Comparison of ENCODE assay signal across 8 cellular contexts in the genomic region with DNA sequence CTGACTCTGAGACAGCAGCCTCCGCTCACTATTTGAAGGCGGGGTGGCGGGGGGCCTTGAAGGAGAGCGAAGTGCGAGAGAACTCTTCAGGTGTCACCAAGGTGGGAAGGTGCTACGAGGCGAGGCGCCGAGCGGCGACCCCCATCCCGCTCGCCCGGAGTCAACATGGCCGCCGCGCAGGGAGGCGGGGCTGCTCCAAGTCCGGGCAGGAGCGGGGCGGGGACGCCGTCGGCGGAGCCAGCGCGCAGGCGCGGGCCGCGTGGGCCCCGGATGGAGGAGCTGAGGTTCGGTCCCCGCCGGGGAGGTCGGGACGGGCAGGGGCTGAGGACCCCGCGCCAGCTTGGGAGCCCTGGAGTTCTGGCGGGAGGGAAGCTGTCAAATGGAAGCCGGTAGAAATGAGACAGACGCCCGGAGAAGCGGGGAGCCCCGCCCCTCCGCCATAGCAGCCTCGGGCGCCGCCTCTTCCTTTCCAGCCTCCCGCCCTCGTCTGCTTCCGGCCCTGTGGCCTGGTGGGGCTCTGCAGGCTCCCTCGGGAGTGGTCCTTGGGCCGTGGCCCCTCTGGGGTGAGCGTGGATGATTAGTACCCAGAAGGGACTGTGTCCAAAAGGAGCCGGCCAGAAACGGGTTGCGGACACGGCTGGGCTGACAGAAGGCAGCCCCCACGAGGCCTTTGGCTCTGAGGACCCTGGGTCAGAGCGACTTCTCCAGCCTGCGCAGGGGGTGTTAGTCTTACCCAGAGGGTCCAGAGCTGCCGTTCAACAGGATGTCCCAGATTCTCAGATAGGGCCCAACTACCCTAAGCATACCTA. TPM values are rescaled to one million over a fixed set of nuclear protein-coding genes. Genes with fewer than 3 reads are reported as not detected.
A peak's percentile ranks its signal among the peaks of the same experiment; 100 is the strongest.
DNase-seq lines count a peak whose midpoint lies in the region; ATAC-seq and TF ChIP-seq lines count a peak whose summit lies in the region.

A gene (plus strand): TSS at position 245 of the 809 bp plus-strand sequence. CDS start 2,866 bp downstream, outside the sequence.

- peaks cover 28% of the 10 kb centered on the region for H3K36me3 Mint-ChIP-seq in dendritic cell treated with granulocyte-macrophage colony-stimulating factor and Interleukin-4, amounts not matched to agents 40 ng/mL and 50 ng/mL, for 4 days (ENCODE audit: low read depth)

- H3K4me3 ChIP-seq in BLaER1: peak within 1 kb of the TSS; percentile 75
- peak within 1 kb of the TSS; percentile 65 to 84 (median 76) for H3K4me3 ChIP-seq in right lobe of liver

- peak; percentile 80 for TF ChIP-seq POLR2A in right lobe of liver (IDR thresholded peaks at IDR 0.05)

- H3K4me1 ChIP-seq in BLaER1: peaks cover 83% of the 10 kb centered on the region
- peaks cover 0 to 46% (median 24%) of the 10 kb centered on the region in 4 donors for H3K4me1 ChIP-seq in right lobe of liver

- H3K27ac Mint-ChIP-seq in dendritic cell treated with granulocyte-macrophage colony-stimulating factor and Interleukin-4, amounts not matched to agents 40 ng/mL and 50 ng/mL, for 4 days: peak within 1 kb of the TSS; percentile 99

- H3K27me3 ChIP-seq in BLaER1: no peaks in the 10 kb centered on the region
- no peaks in the 10 kb centered on the region for H3K27me3 ChIP-seq in right lobe of liver

- peak; percentile 85 for DNase-seq in GM19240 (ENCODE audit: insufficient read length, low spot score)
- peak; percentile 89 for DNase-seq in NCI-H69 (lab: John Stamatoyannopoulos, UW)
- peak; percentile 83 for DNase-seq in activated CD4-positive, alpha-beta T cell treated with anti-CD3 and anti-CD28 coated beads, Interleukin-2, amount 50 U/mL, for 1 hour
- DNase-seq in right lobe of liver: peak; percentile 90 to 91 (median 90)
- DNase-seq in stimulated activated CD4-positive, alpha-beta T cell treated with anti-CD3 and anti-CD28 coated beads, Interleukin-4, amount 100 ng/mL, for 4 hours: peak; percentile 84 to 89

- H3K27me3 Mint-ChIP-seq in dendritic cell treated with granulocyte-macrophage colony-stimulating factor and Interleukin-4, amounts not matched to agents 40 ng/mL and 50 ng/mL, for 4 days: no peaks in the 10 kb centered on the region

- WGBS in right lobe of liver (ENCODE audit: insufficient coverage, low coverage, low lambda C conversion rate, missing lambda C conversion rate): 0% methylated on average over 17 of the region's 63 CpGs

- peak within 1 kb of the TSS; percentile 98 for H3K27ac ChIP-seq in BLaER1
- peak within 1 kb of the TSS; percentile 97 to 100 (median 100) for H3K27ac ChIP-seq in right lobe of liver

- no peaks in the 10 kb centered on the region for H3K9me3 ChIP-seq in BLaER1
- H3K9me3 ChIP-seq in right lobe of liver: no peaks in the 10 kb centered on the region

- H3K4me3 Mint-ChIP-seq in dendritic cell treated with granulocyte-macrophage colony-stimulating factor and Interleukin-4, amounts not matched to agents 40 ng/mL and 50 ng/mL, for 4 days: peak within 1 kb of the TSS; percentile 98

- peak in 2 of 4 donors; percentile 8 to 26 for TF ChIP-seq CTCF in right lobe of liver (IDR thresholded peaks at IDR 0.05)

- H3K9ac ChIP-seq in BLaER1: peak within 1 kb of the TSS; percentile 95

- no peaks in the 10 kb centered on the region for H4K20me1 ChIP-seq in BLaER1

- H3K4me2 ChIP-seq in BLaER1: peak within 1 kb of the TSS; percentile 98

- H3K4me1 Mint-ChIP-seq in dendritic cell treated with granulocyte-macrophage colony-stimulating factor and Interleukin-4, amounts not matched to agents 40 ng/mL and 50 ng/mL, for 4 days (ENCODE audit: low read depth): peaks cover 83% of the 10 kb centered on the region

- H3K36me3 ChIP-seq in BLaER1 (peaks cover 14% of the 10 kb centered on the region), right lobe of liver (no peaks in the 10 kb centered on the region)

- intact Hi-C loops in dendritic cell treated with granulocyte-macrophage colony-stimulating factor and Interleukin-4, amounts not matched to agents 40 ng/mL and 50 ng/mL, for 4 days (cut with micrococcal nuclease): loop anchor here (1.0 to 10.0 kb wide), 3 partner anchors 63 to 287 kb away; no protein-coding TSS in a partner anchor
- intact Hi-C loops in right lobe of liver (cut with DNase I): loop anchor here in 1 of 2 donors (10.0 kb wide), 1 partner anchor 83 kb away; no protein-coding TSS in a partner anchor

- no peaks in the 10 kb centered on the region for H3K9me3 Mint-ChIP-seq in dendritic cell treated with granulocyte-macrophage colony-stimulating factor and Interleukin-4, amounts not matched to agents 40 ng/mL and 50 ng/mL, for 4 days

- ATAC-seq in HG03457 (IDR thresholded peaks at IDR 0.05; ENCODE audit: unreplicated experiment) (peak; percentile 48), right lobe of liver (peak; percentile 67 to 77 (median 71))

RNA-seq across cellular contexts. Expression of the gene that starts here (rescaled TPM):
- 10 to 100 TPM; 13.2 to 27.8 (median 19.2) TPM for total RNA-seq in right lobe of liver

Comparison
In these comparisons a context has a peak if more than half of its experiments do, and no peak if none do; other contexts are left out.
1. Peak in every context shown above with its lines: DNase-seq, ATAC-seq, H3K4me3 ChIP-seq and H3K27ac ChIP-seq.